ENCODE assay signal across 32 cellular contexts in the genomic region with DNA sequence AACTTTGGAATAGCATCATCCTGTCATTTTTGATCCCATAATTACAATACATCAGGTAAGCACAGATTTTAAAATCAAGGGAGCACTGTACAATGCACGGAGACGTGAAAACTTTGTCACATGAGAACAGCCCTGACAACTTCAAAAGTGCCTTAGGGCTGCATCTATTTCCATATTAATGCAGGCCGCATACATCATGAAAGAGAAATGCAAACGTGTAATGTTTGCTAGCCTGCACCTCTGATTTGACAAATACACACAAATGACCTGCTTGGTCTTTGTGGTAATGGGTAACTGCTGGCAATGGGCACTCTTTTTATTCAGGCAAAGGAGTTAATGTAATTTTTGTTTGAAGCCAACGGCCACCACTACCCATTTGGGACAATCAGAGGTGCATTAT.
"Had no signal": no experiment of that assay in that cellular context is flagged by ENCODE, and none has a peak within 500 bp of the region (broad histone marks: within the 10 kb centered on the region; RNA-seq: fewer than 3 reads in every experiment).

No MANE protein-coding gene starts in this region.

- H3K27me3 ChIP-seq: adrenal gland, body of pancreas, esophagus muscularis mucosa, gastrocnemius medialis, heart left ventricle had no signal

- H3K36me3 Mint-ChIP-seq: activated CD4-positive, alpha-beta memory T cell treated with anti-CD3 and anti-CD28 coated beads for 36 hours; activated CD8-positive, alpha-beta memory T cell treated with anti-CD3 and anti-CD28 coated beads, Interleukin-2, amount 10 ng/mL, durations not matched to agents 7 days and 5 days; activated naive CD4-positive, alpha-beta T cell treated with anti-CD3 and anti-CD28 coated beads, Interleukin-2, amount 50 U/mL, for 24 hours; activated naive CD8-positive, alpha-beta T cell treated with anti-CD3 and anti-CD28 coated beads for 36 hours had no signal

- H3K27me3 Mint-ChIP-seq: activated CD4-positive, alpha-beta memory T cell treated with anti-CD3 and anti-CD28 coated beads for 36 hours; activated CD4-positive, alpha-beta T cell treated with anti-CD3 and anti-CD28 coated beads for 36 hours; activated CD4-positive, alpha-beta T cell treated with anti-CD3 and anti-CD28 coated beads, Interleukin-2, amount 10 ng/mL, durations not matched to agents 24 days and 14 days; activated CD8-positive, alpha-beta memory T cell treated with anti-CD3 and anti-CD28 coated beads, Interleukin-2, amount 10 ng/mL, durations not matched to agents 7 days and 5 days; activated naive CD4-positive, alpha-beta T cell treated with anti-CD3 and anti-CD28 coated beads, Interleukin-2, amount 50 U/mL, for 24 hours; activated naive CD8-positive, alpha-beta T cell treated with anti-CD3 and anti-CD28 coated beads for 36 hours; activated naive CD8-positive, alpha-beta T cell treated with anti-CD3 and anti-CD28 coated beads, Interleukin-2, amount 50 U/mL, for 24 hours; effector memory CD8-positive, alpha-beta T cell had no signal

- ATAC-seq: activated CD4-positive, alpha-beta T cell treated with anti-CD3 and anti-CD28 coated beads for 36 hours; activated CD8-positive, alpha-beta memory T cell treated with anti-CD3 and anti-CD28 coated beads, Interleukin-2, amount 10 ng/mL, durations not matched to agents 7 days and 5 days; activated CD8-positive, alpha-beta T cell treated with anti-CD3 and anti-CD28 coated beads, Interleukin-2, amount 10 ng/mL, durations not matched to agents 7 days and 5 days; activated naive CD8-positive, alpha-beta T cell treated with anti-CD3 and anti-CD28 coated beads, Interleukin-2, amount 50 U/mL, for 24 hours; body of pancreas; effector memory CD8-positive, alpha-beta T cell; foreskin keratinocyte; gastrocnemius medialis; heart left ventricle had no signal

- DNase-seq: activated CD4-positive, alpha-beta memory T cell treated with anti-CD3 and anti-CD28 coated beads for 36 hours; activated CD4-positive, alpha-beta T cell treated with anti-CD3 and anti-CD28 coated beads for 36 hours; activated CD4-positive, alpha-beta T cell treated with anti-CD3 and anti-CD28 coated beads, Interleukin-2, amount 10 ng/mL, durations not matched to agents 24 days and 14 days; activated CD4-positive, CD25-positive, alpha-beta regulatory T cell; activated CD4-positive, CD25-positive, alpha-beta regulatory T cell treated with anti-CD3 and anti-CD28 coated beads, Interleukin-2, amount 50 U/mL, for 72 hours; activated CD8-positive, alpha-beta memory T cell treated with anti-CD3 and anti-CD28 coated beads, Interleukin-2, amount 10 ng/mL, durations not matched to agents 7 days and 5 days; activated CD8-positive, alpha-beta memory T cell treated with anti-CD3 and anti-CD28 coated beads, Interleukin-2, amount 50 U/mL, for 4 hours; activated CD8-positive, alpha-beta T cell treated with anti-CD3 and anti-CD28 coated beads, Interleukin-2, amount 10 ng/mL, durations not matched to agents 7 days and 5 days; activated effector memory CD4-positive, alpha-beta T cell treated with anti-CD3 and anti-CD28 coated beads, Interleukin-2, amount 50 U/mL, for 16 hours; activated naive CD4-positive, alpha-beta T cell treated with anti-CD3 and anti-CD28 coated beads for 36 hours; activated naive CD8-positive, alpha-beta T cell treated with anti-CD3 and anti-CD28 coated beads for 36 hours; activated naive CD8-positive, alpha-beta T cell treated with anti-CD3 and anti-CD28 coated beads, Interleukin-2, amount 50 U/mL, for 24 hours; activated T-cell treated with anti-CD3 and anti-CD28 coated beads, Interleukin-2, amount 50 U/mL, for 1 hour; activated T-cell treated with anti-CD3 and anti-CD28 coated beads, Interleukin-2, amount 50 U/mL, for 48 hours; adrenal gland; amygdala; aorta; body of pancreas; cortex of kidney; dermis blood vessel endothelial cell; effector CD4-positive, alpha-beta T cell; effector memory CD8-positive, alpha-beta T cell; erythroblast; foreskin keratinocyte; gastrocnemius medialis; glutamatergic neuron; heart left ventricle; T-helper 2 cell had no signal

- H3K27ac ChIP-seq: adrenal gland, body of pancreas, esophagus muscularis mucosa, foreskin keratinocyte, gastrocnemius medialis, heart left ventricle had no signal

- H3K36me3 ChIP-seq: adrenal gland, esophagus muscularis mucosa, gastrocnemius medialis, heart left ventricle had no signal

- H3K4me1 Mint-ChIP-seq: activated CD4-positive, alpha-beta T cell treated with anti-CD3 and anti-CD28 coated beads for 36 hours; activated CD4-positive, alpha-beta T cell treated with anti-CD3 and anti-CD28 coated beads, Interleukin-2, amount 10 ng/mL, durations not matched to agents 24 days and 14 days; activated CD8-positive, alpha-beta memory T cell treated with anti-CD3 and anti-CD28 coated beads, Interleukin-2, amount 10 ng/mL, durations not matched to agents 7 days and 5 days; activated naive CD4-positive, alpha-beta T cell treated with anti-CD3 and anti-CD28 coated beads, Interleukin-2, amount 50 U/mL, for 24 hours; activated naive CD8-positive, alpha-beta T cell treated with anti-CD3 and anti-CD28 coated beads for 36 hours; activated naive CD8-positive, alpha-beta T cell treated with anti-CD3 and anti-CD28 coated beads, Interleukin-2, amount 50 U/mL, for 24 hours had no signal

- H3K27ac Mint-ChIP-seq: activated CD4-positive, alpha-beta memory T cell treated with anti-CD3 and anti-CD28 coated beads for 36 hours; activated CD4-positive, alpha-beta T cell treated with anti-CD3 and anti-CD28 coated beads for 36 hours; activated CD4-positive, alpha-beta T cell treated with anti-CD3 and anti-CD28 coated beads, Interleukin-2, amount 10 ng/mL, durations not matched to agents 24 days and 14 days; activated CD8-positive, alpha-beta memory T cell treated with anti-CD3 and anti-CD28 coated beads, Interleukin-2, amount 10 ng/mL, durations not matched to agents 7 days and 5 days; activated CD8-positive, alpha-beta T cell treated with anti-CD3 and anti-CD28 coated beads, Interleukin-2, amount 10 ng/mL, durations not matched to agents 7 days and 5 days; activated naive CD4-positive, alpha-beta T cell treated with anti-CD3 and anti-CD28 coated beads for 36 hours; activated naive CD4-positive, alpha-beta T cell treated with anti-CD3 and anti-CD28 coated beads, Interleukin-2, amount 50 U/mL, for 24 hours; activated naive CD8-positive, alpha-beta T cell treated with anti-CD3 and anti-CD28 coated beads for 36 hours; activated naive CD8-positive, alpha-beta T cell treated with anti-CD3 and anti-CD28 coated beads, Interleukin-2, amount 50 U/mL, for 24 hours; activated T-helper 1 cell treated with anti-CD3 and anti-CD28 coated beads, Interleukin-12 subunit alpha, Interleukin-12 subunit beta, Interleukin-2, Interleukin-4 antibody, amounts not matched to agents 30 ng/mL and 10 ng/mL and 1 ng/mL, durations not matched to agents 14 hours and 24 hours and 36 hours; activated T-helper 2 cell treated with anti-CD3 and anti-CD28 coated beads, Interferon-gamma antibody, Interleukin-2, Interleukin-4, amounts not matched to agents 10 μg/mL and 5 μg/mL and 100 μg/mL, durations not matched to agents 14 hours and 24 hours and 36 hours; effector memory CD8-positive, alpha-beta T cell had no signal

- H3K9me3 Mint-ChIP-seq: activated CD4-positive, alpha-beta memory T cell treated with anti-CD3 and anti-CD28 coated beads for 36 hours; activated CD4-positive, alpha-beta T cell treated with anti-CD3 and anti-CD28 coated beads, Interleukin-2, amount 10 ng/mL, durations not matched to agents 24 days and 14 days; activated naive CD4-positive, alpha-beta T cell treated with anti-CD3 and anti-CD28 coated beads for 36 hours; activated naive CD4-positive, alpha-beta T cell treated with anti-CD3 and anti-CD28 coated beads, Interleukin-2, amount 50 U/mL, for 24 hours; activated naive CD8-positive, alpha-beta T cell treated with anti-CD3 and anti-CD28 coated beads for 36 hours; activated naive CD8-positive, alpha-beta T cell treated with anti-CD3 and anti-CD28 coated beads, Interleukin-2, amount 50 U/mL, for 24 hours; activated T-helper 1 cell treated with anti-CD3 and anti-CD28 coated beads, Interleukin-12 subunit alpha, Interleukin-12 subunit beta, Interleukin-2, Interleukin-4 antibody, amounts not matched to agents 30 ng/mL and 10 ng/mL and 1 ng/mL, durations not matched to agents 14 hours and 24 hours and 36 hours; activated T-helper 2 cell treated with anti-CD3 and anti-CD28 coated beads, Interferon-gamma antibody, Interleukin-2, Interleukin-4, amounts not matched to agents 10 μg/mL and 5 μg/mL and 100 μg/mL, durations not matched to agents 14 hours and 24 hours and 36 hours had no signal

- H3K4me1 ChIP-seq: adrenal gland, body of pancreas, foreskin keratinocyte, gastrocnemius medialis, heart left ventricle had no signal

- H3K4me3 ChIP-seq: adrenal gland, body of pancreas, esophagus muscularis mucosa, gastrocnemius medialis, heart left ventricle had no signal

- H3K4me3 Mint-ChIP-seq: activated CD4-positive, alpha-beta memory T cell treated with anti-CD3 and anti-CD28 coated beads for 36 hours; activated CD4-positive, alpha-beta T cell treated with anti-CD3 and anti-CD28 coated beads for 36 hours; activated CD4-positive, alpha-beta T cell treated with anti-CD3 and anti-CD28 coated beads, Interleukin-2, amount 10 ng/mL, durations not matched to agents 24 days and 14 days; activated CD8-positive, alpha-beta memory T cell treated with anti-CD3 and anti-CD28 coated beads, Interleukin-2, amount 10 ng/mL, durations not matched to agents 7 days and 5 days; activated CD8-positive, alpha-beta T cell treated with anti-CD3 and anti-CD28 coated beads, Interleukin-2, amount 10 ng/mL, durations not matched to agents 7 days and 5 days; activated naive CD4-positive, alpha-beta T cell treated with anti-CD3 and anti-CD28 coated beads for 36 hours; activated naive CD4-positive, alpha-beta T cell treated with anti-CD3 and anti-CD28 coated beads, Interleukin-2, amount 50 U/mL, for 24 hours; activated naive CD8-positive, alpha-beta T cell treated with anti-CD3 and anti-CD28 coated beads for 36 hours; activated naive CD8-positive, alpha-beta T cell treated with anti-CD3 and anti-CD28 coated beads, Interleukin-2, amount 50 U/mL, for 24 hours; activated T-helper 1 cell treated with anti-CD3 and anti-CD28 coated beads, Interleukin-12 subunit alpha, Interleukin-12 subunit beta, Interleukin-2, Interleukin-4 antibody, amounts not matched to agents 30 ng/mL and 10 ng/mL and 1 ng/mL, durations not matched to agents 14 hours and 24 hours and 36 hours; effector memory CD8-positive, alpha-beta T cell had no signal
